10 cellular contexts compared by ENCODE assay signal in the genomic region with DNA sequence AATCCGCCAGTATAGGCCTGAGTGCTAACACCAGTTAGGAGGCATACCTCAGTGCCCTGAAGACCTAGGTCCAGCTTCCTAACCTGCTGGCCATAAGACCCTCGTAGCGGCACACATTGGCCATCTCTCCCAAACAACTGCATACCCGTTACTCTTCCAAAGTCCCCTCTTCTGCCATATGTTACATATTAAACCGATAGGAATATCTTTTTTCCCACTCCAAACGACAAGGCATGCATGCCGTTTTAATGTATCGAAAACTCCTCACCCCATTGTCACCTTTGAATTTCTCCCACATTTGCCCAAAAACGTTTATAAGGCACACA. TPM values are rescaled to one million over a fixed set of nuclear protein-coding genes. Genes with fewer than 3 reads are reported as not detected.
DNase-seq lines count a peak whose midpoint lies in the region; ATAC-seq and TF ChIP-seq lines count a peak whose summit lies in the region.
"Had no signal": no experiment of that assay in that cellular context is flagged by ENCODE, and none has a peak within 500 bp of the region (broad histone marks: within the 10 kb centered on the region; RNA-seq: fewer than 3 reads in every experiment).

No MANE protein-coding gene starts in this region.

- no peaks in the 10 kb centered on the region for H3K9me3 ChIP-seq in adipocyte (ENCODE audit: control insufficient read depth, low read length)
- H3K9me3 ChIP-seq in mesodermal cell (ENCODE audit: control insufficient read depth, low read length): no peaks in the 10 kb centered on the region
- H3K9me3 ChIP-seq: thoracic aorta had no signal

- peak overlapping the region; percentile 10; the same call in 1 of the 2 replicates for H3K4me3 ChIP-seq in H7 (ENCODE audit: insufficient read depth, low read depth, low read length)
- peak overlapping the region; percentile 80 for H3K4me3 ChIP-seq in adipocyte (ENCODE audit: low read length)
- peak overlapping the region; percentile 90 for H3K4me3 ChIP-seq in mesodermal cell (ENCODE audit: extremely low read depth, insufficient read depth, low read length, poor library complexity, severe bottlenecking)
- H3K4me3 ChIP-seq: thoracic aorta had no signal

- TF ChIP-seq CTCF in 22Rv1 (IDR thresholded peaks at IDR 0.05): no peak

- H3K27ac ChIP-seq in 22Rv1 (peak overlapping the region; percentile 88), mesodermal cell (ENCODE audit: low read depth, low read length, severe bottlenecking) (peak overlapping the region; percentile 99)
- H3K27ac ChIP-seq: epithelial cell of prostate had no signal

- peaks cover 8% of the 10 kb centered on the region for H3K4me1 ChIP-seq in adipocyte (ENCODE audit: control insufficient read depth, insufficient read depth, low read length)
- peaks cover 14% of the 10 kb centered on the region for H3K4me1 ChIP-seq in mesodermal cell (ENCODE audit: control insufficient read depth, insufficient read depth, low read length, poor library complexity, severe bottlenecking)

- DNase-seq in H7 (no peak), adipocyte (ENCODE audit: low read depth) (no peak), SW 1271 (lab: John Stamatoyannopoulos, UW) (no peak), ecto neural progenitor cell (ENCODE audit: low spot score) (no peak)

- H3K36me3 ChIP-seq in H7 (replicated peaks; ENCODE audit: control insufficient read depth, insufficient read depth, low read length): peaks cover 7% of the 10 kb centered on the region
- peaks cover 10% of the 10 kb centered on the region for H3K36me3 ChIP-seq in adipocyte (ENCODE audit: control insufficient read depth, insufficient read depth, low read length, severe bottlenecking)
- peaks cover 12% of the 10 kb centered on the region for H3K36me3 ChIP-seq in mesodermal cell (ENCODE audit: control insufficient read depth, insufficient read depth, low read length)
- H3K36me3 ChIP-seq: thoracic aorta had no signal

- ATAC-seq in GM18517 (IDR thresholded peaks at IDR 0.05; ENCODE audit: unreplicated experiment) (no peak), HG02763 (IDR thresholded peaks at IDR 0.05; ENCODE audit: unreplicated experiment) (no peak)

- 66 to 80% methylated on average over 5 to 9 of the region's 9 CpGs for WGBS in mesodermal cell (ENCODE audit: insufficient coverage in 2 of 2), 2 experiments

- H3K9ac ChIP-seq in adipocyte (ENCODE audit: low read length): peak overlapping the region; percentile 59

- no peaks in the 10 kb centered on the region; the same call in 1 of the 2 replicates for H3K27me3 ChIP-seq in H7 (ENCODE audit: control insufficient read depth, insufficient read depth, low read length)
- H3K27me3 ChIP-seq in adipocyte (replicated peaks; ENCODE audit: control insufficient read depth, insufficient read depth, low read length): peaks cover 4% of the 10 kb centered on the region

RNA-seq across cellular contexts. Expression of gene AXIN2, which starts 0.7 kb away (rescaled TPM):
- 34.8 and 36.1 TPM in 2 replicates for total RNA-seq in H7 (2014; rRNA removed; shearing (Covaris generic))
- polyA plus RNA-seq in mesodermal cell (2013, experiment 1 of 2): 32.4 TPM
- polyA plus RNA-seq in mesodermal cell (2013, experiment 2 of 2): 26.7 TPM

Comparison
In these comparisons a context has a peak if more than half of its experiments do, and no peak if none do; other contexts are left out.
1. H3K4me3 ChIP-seq: peak in every context shown above with its lines; median percentile 90 in mesodermal cell; 80 in adipocyte; 10 in H7.